Comparison of ENCODE assay signal across 1 cellular context in genomic region chr4:184348311-184349233, GRCh38.
A peak's percentile ranks its signal among the peaks of the same experiment; 100 is the strongest.
TF ChIP-seq lines count a peak whose summit lies in the region.

No MANE protein-coding gene starts in this region.

TF ChIP-seq in HepG2, 621 proteins besides CTCF, POLR2A, EP300 and RAD21 (continued from another document and continues in another):
- TF ChIP-seq FOXM1 (CRISPR knock-in tag; IDR thresholded peaks at IDR 0.05) = no peak
- TF ChIP-seq ZNF704 (CRISPR knock-in tag; IDR thresholded peaks at IDR 0.05; ENCODE audit: borderline replicate concordance) = no peak
- TF ChIP-seq RFXANK (CRISPR knock-in tag; IDR thresholded peaks at IDR 0.05) = peak; percentile 52; the same call in 1 of the 2 replicates
- peak; percentile 92 for TF ChIP-seq NCOA2 (CRISPR knock-in tag; IDR thresholded peaks at IDR 0.05)
- TF ChIP-seq MLX (CRISPR knock-in tag; IDR thresholded peaks at IDR 0.05) = peak; percentile 65
- TF ChIP-seq PRMT3 (CRISPR knock-in tag; IDR thresholded peaks at IDR 0.05; ENCODE audit: borderline replicate concordance, low read depth) = peak; percentile 28; the same call in 1 of the 2 replicates
- TF ChIP-seq ZNF784 (CRISPR knock-in tag; IDR thresholded peaks at IDR 0.05; ENCODE audit: borderline replicate concordance) = peak; percentile 32; the same call in 1 of the 2 replicates
- TF ChIP-seq JUN (CRISPR knock-in tag; IDR thresholded peaks at IDR 0.05) = peak; percentile 68
- TF ChIP-seq ZNF772 (CRISPR knock-in tag; IDR thresholded peaks at IDR 0.05) = peak; percentile 87
- peak; percentile 53; the same call in 1 of the 2 replicates for TF ChIP-seq CBX5 (CRISPR knock-in tag; IDR thresholded peaks at IDR 0.05; ENCODE audit: borderline replicate concordance)
- peak; percentile 18; the same call in 1 of the 2 replicates for TF ChIP-seq ZNF431 (CRISPR knock-in tag; IDR thresholded peaks at IDR 0.05; ENCODE audit: borderline replicate concordance, low read depth)
- 0 out of 2 replicates have a peak, but pooled peaks have one; percentile 41 for TF ChIP-seq MTF2 (CRISPR knock-in tag; IDR thresholded peaks at IDR 0.05; ENCODE audit: borderline replicate concordance)
- peak; percentile 74; the same call in 1 of the 2 replicates for TF ChIP-seq IRF9 (CRISPR knock-in tag; IDR thresholded peaks at IDR 0.05; ENCODE audit: borderline replicate concordance)
- TF ChIP-seq ZNF652 (CRISPR knock-in tag; IDR thresholded peaks at IDR 0.05; ENCODE audit: borderline replicate concordance, low read depth) = peak; percentile 11; the same call in 1 of the 2 replicates
- TF ChIP-seq KDM2A (CRISPR knock-in tag; IDR thresholded peaks at IDR 0.05; ENCODE audit: borderline replicate concordance, low read depth) = 0 out of 2 replicates have a peak, but pooled peaks have one; percentile 39
- peak; percentile 59; the same call in 1 of the 2 replicates for TF ChIP-seq MYC (CRISPR knock-in tag; IDR thresholded peaks at IDR 0.05; ENCODE audit: borderline replicate concordance)
- no peak for TF ChIP-seq HES4 (CRISPR knock-in tag; IDR thresholded peaks at IDR 0.05; ENCODE audit: borderline replicate concordance)
- no peak for TF ChIP-seq HOXA7 (CRISPR knock-in tag; IDR thresholded peaks at IDR 0.05)
- peak; percentile 59; the same call in 1 of the 2 replicates for TF ChIP-seq ZBTB20 (CRISPR knock-in tag; IDR thresholded peaks at IDR 0.05; ENCODE audit: borderline replicate concordance, low read depth)
- TF ChIP-seq ZNF557 (CRISPR knock-in tag; IDR thresholded peaks at IDR 0.05) = peak; percentile 79; the same call in 1 of the 2 replicates
- TF ChIP-seq PCBP2 (optimal IDR thresholded peaks at IDR 0.05; ENCODE audit: low read depth, low read length, poor library complexity, severe bottlenecking) = no peak
- no peak for TF ChIP-seq ARHGAP35 (CRISPR knock-in tag; IDR thresholded peaks at IDR 0.05; ENCODE audit: borderline replicate concordance)
- TF ChIP-seq KLF9 (CRISPR knock-in tag; IDR thresholded peaks at IDR 0.05; ENCODE audit: low read depth) = peak; percentile 59; the same call in 1 of the 2 replicates
- peak; percentile 60; the same call in 1 of the 2 replicates for TF ChIP-seq TCF7 (IDR thresholded peaks at IDR 0.05; ENCODE audit: low read depth)
- 0 out of 2 replicates have a peak, but pooled peaks have one; percentile 2 for TF ChIP-seq ZNF740 (CRISPR knock-in tag; IDR thresholded peaks at IDR 0.05)
- TF ChIP-seq GABPA (IDR thresholded peaks at IDR 0.05; ENCODE audit: low read depth, low read length) = no peak
- TF ChIP-seq GABPA (CRISPR knock-in tag; IDR thresholded peaks at IDR 0.05; ENCODE audit: low read depth) = peak; percentile 50
- no peak for TF ChIP-seq DBP (CRISPR knock-in tag; IDR thresholded peaks at IDR 0.05; ENCODE audit: not compliant biosample characterization)
- TF ChIP-seq ATF2 (CRISPR knock-in tag; IDR thresholded peaks at IDR 0.05) = peak; percentile 52; the same call in 1 of the 2 replicates
- peak; percentile 73 for TF ChIP-seq FOXP4 (CRISPR knock-in tag; IDR thresholded peaks at IDR 0.05)
- TF ChIP-seq NBN (conservative IDR thresholded peaks at IDR 0.05) = no peak
- TF ChIP-seq RFXAP (CRISPR knock-in tag; IDR thresholded peaks at IDR 0.05; ENCODE audit: borderline replicate concordance) = 0 out of 2 replicates have a peak, but pooled peaks have one; percentile 50
- TF ChIP-seq ZNF12 (CRISPR knock-in tag; IDR thresholded peaks at IDR 0.05) = peak; percentile 75
- no peak for TF ChIP-seq SOX6 (IDR thresholded peaks at IDR 0.05)
- peak; percentile 96 for TF ChIP-seq SOX6 (CRISPR knock-in tag; IDR thresholded peaks at IDR 0.05)
- TF ChIP-seq HINFP (CRISPR knock-in tag; IDR thresholded peaks at IDR 0.05; ENCODE audit: low read depth) = peak; percentile 61; the same call in 1 of the 2 replicates
- TF ChIP-seq DMTF1 (CRISPR knock-in tag; IDR thresholded peaks at IDR 0.05) = no peak
- peak; percentile 68; the same call in 1 of the 2 replicates for TF ChIP-seq AHDC1 (CRISPR knock-in tag; IDR thresholded peaks at IDR 0.05; ENCODE audit: borderline replicate concordance)
- peak; percentile 81; the same call in 1 of the 2 replicates for TF ChIP-seq NFIC (IDR thresholded peaks at IDR 0.05; ENCODE audit: low read length)
- TF ChIP-seq ZFX (CRISPR knock-in tag; IDR thresholded peaks at IDR 0.05; ENCODE audit: low read depth) = peak; percentile 63
- TF ChIP-seq TARDBP (CRISPR knock-in tag; IDR thresholded peaks at IDR 0.05) = peak; percentile 92
